Comparison of ENCODE assay signal across 18 cellular contexts in genomic region chr3:52406231-52406661, GRCh38. TPM values are rescaled to one million over a fixed set of nuclear protein-coding genes. Genes with fewer than 3 reads are reported as not detected.
A peak's percentile ranks its signal among the peaks of the same experiment; 100 is the strongest.
DNase-seq lines count a peak whose midpoint lies in the region; ATAC-seq and TF ChIP-seq lines count a peak whose summit lies in the region.
"Had no signal": no experiment of that assay in that cellular context is flagged by ENCODE, and none has a peak within 500 bp of the region (broad histone marks: within the 10 kb centered on the region; RNA-seq: fewer than 3 reads in every experiment).

No MANE protein-coding gene starts in this region.

- H3K9me3 ChIP-seq in heart right ventricle (no peaks in the 10 kb centered on the region), esophagus squamous epithelium (no peaks in the 10 kb centered on the region)

- peak in 1 of 4 donors; percentile 34 for TF ChIP-seq POLR2A in esophagus squamous epithelium (IDR thresholded peaks at IDR 0.05)

- DNase-seq in cardiac septum (ENCODE audit: low spot score) (peak; percentile 67), heart right ventricle (no peak), esophagus squamous epithelium (lab: John Stamatoyannopoulos, UW) (peak; percentile 19), posterior vena cava (ENCODE audit: low spot score) (peak; percentile 78), NCI-H524 (lab: John Stamatoyannopoulos, UW) (no peak), NCI-H1105 (lab: John Stamatoyannopoulos, UW) (no peak), DMS 273 treated with DMSO at 0.1 percent for 48 hours (lab: John Stamatoyannopoulos, UW) (no peak)
- DNase-seq: activated CD4-positive, alpha-beta T cell treated with anti-CD3 and anti-CD28 coated beads, Interleukin-2, amount 10 ng/mL, durations not matched to agents 7 days and 5 days; GOT3; natural killer cell; NCI-H1436 treated with DMSO at 0.1 percent for 48 hours; T-cell; trophoblast cell had no signal

- H3K27me3 ChIP-seq in heart right ventricle (no peaks in the 10 kb centered on the region), esophagus squamous epithelium (no peaks in the 10 kb centered on the region)
- H3K27me3 ChIP-seq: dorsolateral prefrontal cortex had no signal

- H3K4me3 ChIP-seq in heart right ventricle (no peak overlapping the region), esophagus squamous epithelium (peak overlapping the region in 2 of 4 donors; percentile 20 to 31)
- H3K4me3 ChIP-seq: dorsolateral prefrontal cortex, lung had no signal

- H3K4me1 ChIP-seq in heart right ventricle (peaks cover 0 to 30% (median 20%) of the 10 kb centered on the region in 9 donors), esophagus squamous epithelium (peaks cover 23 to 87% (median 49%) of the 10 kb centered on the region in 3 donors)

- intact Hi-C loops in cardiac septum (cut with DNase I): loop anchor here (5.0 to 10.0 kb wide), 2 partner anchors 119 to 639 kb away; partner anchors contain the start of genes GLYCTK and SFMBT1
- intact Hi-C loops in heart right ventricle (cut with DNase I): no loop called here
- intact Hi-C loops in esophagus squamous epithelium (cut with DNase I): no loop called here
- intact Hi-C loops in posterior vena cava (cut with DNase I): no loop called here

- H3K27ac ChIP-seq in heart right ventricle (no peak overlapping the region), esophagus squamous epithelium (peak overlapping the region; percentile 88 to 100 (median 94))

- WGBS in heart right ventricle, 2 donors: 91 to 96% methylated on average over 11 of the region's 11 CpGs
- WGBS in esophagus squamous epithelium, 2 donors: 38% methylated on average over 5 of the region's 11 CpGs; no CpG with 5 or more reads in 1 of the 2 donors

- TF ChIP-seq CTCF in heart right ventricle (IDR thresholded peaks at IDR 0.05) (no peak), esophagus squamous epithelium (IDR thresholded peaks at IDR 0.05) (no peak)

- H3K36me3 ChIP-seq in heart right ventricle: peaks cover 0 to 75% (median 49%) of the 10 kb centered on the region in 9 donors
- H3K36me3 ChIP-seq in esophagus squamous epithelium: peaks cover 31 to 70% (median 52%) of the 10 kb centered on the region in 3 donors

- ATAC-seq in heart right ventricle (no peak), HG03565 (IDR thresholded peaks at IDR 0.05; ENCODE audit: unreplicated experiment) (no peak)
- ATAC-seq: natural killer cell; stimulated activated memory B cell treated with anti-CD40 and anti-IgM and Interleukin-4, amounts not matched to agents 10 μg/mL and 1 μg/mL and 100 μg/mL, for 72 hours; T-cell had no signal

RNA-seq across cellular contexts. Expression of gene BAP1, which starts 3.6 kb away (rescaled TPM):
- total RNA-seq in cardiac septum: 53.0 TPM
- total RNA-seq in heart right ventricle: 10 to 100 TPM; 37.1 to 58.2 (median 46.1) TPM
- polyA plus RNA-seq in heart right ventricle: 10 to 100 TPM; 50.6 to 51.6 TPM
- 10 to 100 TPM; 51.0 to 75.5 (median 56.2) TPM for total RNA-seq in esophagus squamous epithelium
- total RNA-seq in posterior vena cava: 10 to 100 TPM; 53.0 to 55.1 TPM

RNA-seq across cellular contexts. Expression of gene PHF7, which starts 4.2 kb away (rescaled TPM):
- total RNA-seq in cardiac septum: 17.5 TPM
- 10 to 100 TPM; 11.5 to 26.3 (median 22.4) TPM for total RNA-seq in heart right ventricle
- polyA plus RNA-seq in heart right ventricle: 1 to 10 TPM; 1.9 to 6.0 TPM
- total RNA-seq in esophagus squamous epithelium: 1 to 10 TPM; 1.0 to 7.1 (median 4.5) TPM
- total RNA-seq in posterior vena cava: 1 to 10 TPM; 6.4 to 9.2 TPM

RNA-seq across cellular contexts. Expression of gene SEMA3G, which starts 38.7 kb away (rescaled TPM):
- total RNA-seq in cardiac septum (15.3 TPM), heart right ventricle (10 to 100 TPM in 9 of 10 donors, 1 to 10 TPM in 1; 8.3 to 17.8 (median 16.2) TPM), esophagus squamous epithelium (1 to 10 TPM in 3 of 4 donors, under 1 TPM in 1; 0.34 to 9.8 (median 3.4) TPM), posterior vena cava (10 to 100 TPM; 12.4 to 17.7 TPM)
- 10 to 100 TPM; 12.1 to 13.1 TPM for polyA plus RNA-seq in heart right ventricle

RNA-seq across cellular contexts. Expression of gene TNNC1, which starts 47.6 kb away (rescaled TPM):
- total RNA-seq in cardiac septum (8,054 TPM), heart right ventricle (1,000 to 10,000 TPM; 6,035 to 9,296 (median 8,226) TPM), esophagus squamous epithelium (1 to 10 TPM in 1 of 4 donors, not detected in 3; 4.1 TPM), posterior vena cava (1 to 10 TPM; 3.5 to 5.5 TPM)
- polyA plus RNA-seq in heart right ventricle: over 10,000 TPM in 1 of 2 donors, 1,000 to 10,000 TPM in 1; 9,937 to 18,066 TPM
- total RNA-seq: M059J had no signal

RNA-seq across cellular contexts. Expression of gene NISCH, which starts 49.2 kb away (rescaled TPM):
- total RNA-seq in cardiac septum (59.1 TPM), heart right ventricle (10 to 100 TPM; 35.3 to 56.3 (median 41.9) TPM), esophagus squamous epithelium (10 to 100 TPM; 33.6 to 82.2 (median 40.6) TPM), posterior vena cava (10 to 100 TPM; 53.0 to 65.2 TPM)
- polyA plus RNA-seq in heart right ventricle: 10 to 100 TPM; 24.0 to 53.6 TPM

Comparison
In these comparisons a context has a peak if more than half of its experiments do, and no peak if none do; other contexts are left out.
1. DNase-seq: peak in cardiac septum (single experiment), esophagus squamous epithelium (single experiment) and posterior vena cava (single experiment); none in heart right ventricle (0 of 2), NCI-H524 (0 of 2), NCI-H1105 (single experiment) and DMS 273 treated with DMSO at 0.1 percent for 48 hours (single experiment).
2. H3K27ac ChIP-seq: peak in esophagus squamous epithelium (4 of 4); none in heart right ventricle (0 of 10).